Comparison of ENCODE assay signal across 22 cellular contexts in the genomic region with DNA sequence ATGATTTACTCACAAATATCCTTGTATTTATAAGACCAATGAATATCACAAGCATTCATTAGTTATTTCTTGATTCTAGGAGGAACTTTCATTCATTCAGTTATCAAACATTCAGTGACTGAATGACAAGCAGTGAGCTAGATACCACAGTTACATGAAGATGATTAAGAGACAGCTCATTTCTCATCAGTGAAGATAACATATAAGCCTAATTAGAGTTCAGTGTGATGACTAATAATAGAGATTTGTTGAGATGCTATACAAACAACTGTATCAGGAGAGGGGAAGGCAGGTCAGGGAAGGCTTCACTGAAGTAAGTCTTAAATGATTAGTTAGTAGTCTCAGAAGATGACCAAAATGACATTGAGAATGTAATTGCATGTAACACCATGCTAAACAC. TPM values are rescaled to one million over a fixed set of nuclear protein-coding genes. Genes with fewer than 3 reads are reported as not detected.
DNase-seq lines count a peak whose midpoint lies in the region; FAIRE-seq and TF ChIP-seq lines count a peak whose summit lies in the region.
"Had no signal": no experiment of that assay in that cellular context is flagged by ENCODE, and none has a peak within 500 bp of the region (broad histone marks: within the 10 kb centered on the region; RNA-seq: fewer than 3 reads in every experiment).

No MANE protein-coding gene starts in this region.

- no peak overlapping the region for H3K27ac ChIP-seq in astrocyte (ENCODE audit: low read depth, low read length)
- H3K27ac ChIP-seq in colonic mucosa, result no peak overlapping the region
- no peak overlapping the region for H3K27ac ChIP-seq in CD4-positive, alpha-beta memory T cell (ENCODE audit: low read depth, low read length)

- intact Hi-C loops in colonic mucosa (cut with DNase I), result loop anchor here (10.0 kb wide), 1 partner anchor 401 kb away; no protein-coding TSS in a partner anchor
- intact Hi-C loops in CD4-positive, alpha-beta memory T cell (cut with micrococcal nuclease), result no loop called here

- H3K27ac Mint-ChIP-seq in astrocyte (ENCODE audit: unreplicated experiment), result no peak overlapping the region
- no peak overlapping the region for H3K27ac Mint-ChIP-seq in CD4-positive, alpha-beta memory T cell

- H2AFZ ChIP-seq in astrocyte (ENCODE audit: low read depth, low read length), result no peak overlapping the region

- no peak overlapping the region for H3K4me3 ChIP-seq in astrocyte (ENCODE audit: insufficient read depth, low read depth, low read length)
- H3K4me3 ChIP-seq in colonic mucosa, result no peak overlapping the region
- H3K4me3 ChIP-seq in CD4-positive, alpha-beta memory T cell (ENCODE audit: low read length in 2 of 2), result no peak overlapping the region

- H3K36me3 ChIP-seq in astrocyte (ENCODE audit: insufficient read depth, low read length), result no peaks in the 10 kb centered on the region
- H3K36me3 ChIP-seq in colonic mucosa, result no peaks in the 10 kb centered on the region
- no peaks in the 10 kb centered on the region for H3K36me3 ChIP-seq in CD4-positive, alpha-beta memory T cell (ENCODE audit: insufficient read depth, low read length)

- peak; percentile 20 for FAIRE-seq in astrocyte (lab: Jason Lieb, UNC)

- no peak overlapping the region for H3K4me3 Mint-ChIP-seq in astrocyte (ENCODE audit: unreplicated experiment)
- no peak overlapping the region for H3K4me3 Mint-ChIP-seq in CD4-positive, alpha-beta memory T cell

- no peak for TF ChIP-seq CTCF in astrocyte (IDR thresholded peaks at IDR 0.05; ENCODE audit: insufficient read depth, low read depth, low read length)
- TF ChIP-seq CTCF in colonic mucosa (IDR thresholded peaks at IDR 0.05), result no peak

- no peaks in the 10 kb centered on the region for H3K27me3 Mint-ChIP-seq in astrocyte (ENCODE audit: low read depth, unreplicated experiment)
- H3K27me3 Mint-ChIP-seq in CD4-positive, alpha-beta memory T cell, result no peaks in the 10 kb centered on the region

- H4K20me1 ChIP-seq in astrocyte (ENCODE audit: insufficient read depth, low read length), result no peaks in the 10 kb centered on the region

- no peaks in the 10 kb centered on the region for H3K9me3 Mint-ChIP-seq in astrocyte (ENCODE audit: unreplicated experiment)
- H3K9me3 Mint-ChIP-seq in CD4-positive, alpha-beta memory T cell, result no peaks in the 10 kb centered on the region

- H3K4me1 ChIP-seq in astrocyte (ENCODE audit: insufficient read depth, low read length) (no peaks in the 10 kb centered on the region), colonic mucosa (no peaks in the 10 kb centered on the region)
- H3K4me1 ChIP-seq in CD4-positive, alpha-beta memory T cell (ENCODE audit: insufficient read depth, low read length), result no peaks in the 10 kb centered on the region

- no peaks in the 10 kb centered on the region for H3K36me3 Mint-ChIP-seq in astrocyte (ENCODE audit: low read depth, unreplicated experiment)
- H3K36me3 Mint-ChIP-seq in CD4-positive, alpha-beta memory T cell, result no peaks in the 10 kb centered on the region

- DNase-seq in ELR (ENCODE audit: low read depth) (peak; percentile 40), HCEC 1CT (peak; percentile 21), astrocyte (ENCODE audit: low read depth) (no peak), kidney tubule cell (ENCODE audit: low spot score) (peak; percentile 20), hypothalamus (lab: John Stamatoyannopoulos, UW) (no peak), colonic mucosa (no peak)
- no peak for DNase-seq in CD4-positive, alpha-beta memory T cell
- DNase-seq: ACHN; C1 segment of cervical spinal cord; DMS79 treated with DMSO at 0.1 percent for 48 hours; GOT3; KBM-7; MV-4-11; NCI-H1417; NCI-H187; NCI-H2107; NCI-H510A; NCI-H748 treated with DMSO at 0.1 percent for 48 hours; NK-92 treated with Interleukin-12 subunit alpha and Interleukin-12 subunit beta, amount 100 ng/mL, for 24 hours; RPMI8226; SHP77 treated with DMSO at 0.1 percent for 48 hours; SK-N-SH had no signal

- H3K9me3 ChIP-seq in astrocyte (ENCODE audit: insufficient read depth, low read depth, low read length) (no peaks in the 10 kb centered on the region), colonic mucosa (no peaks in the 10 kb centered on the region)
- H3K9me3 ChIP-seq in CD4-positive, alpha-beta memory T cell (ENCODE audit: control insufficient read depth in 1 of 2, low read length in 2 of 2), result no peaks in the 10 kb centered on the region
- H3K9me3 ChIP-seq: SK-N-SH had no signal

- H3K79me2 ChIP-seq in astrocyte (ENCODE audit: insufficient read depth, low read length), result no peaks in the 10 kb centered on the region

- POLR2A ChIA-PET in CD4-positive, alpha-beta memory T cell (lab: Charles Lee; ENCODE audit: partially characterized antibody), result interaction anchor here (0.6 kb wide), 1 partner anchor 24 kb away, joined by 3 read pairs; no protein-coding TSS in a partner anchor

- H3K4me1 Mint-ChIP-seq in astrocyte (ENCODE audit: low read depth, unreplicated experiment), result peaks cover 10% of the 10 kb centered on the region
- peaks cover 2 to 8% (median 4%) of the 10 kb centered on the region in 4 donors for H3K4me1 Mint-ChIP-seq in CD4-positive, alpha-beta memory T cell

- H3K9ac ChIP-seq in astrocyte (ENCODE audit: low read length) (no peak overlapping the region), colonic mucosa (ENCODE audit: low read depth in 2 of 2, low read length in 2 of 2) (no peak overlapping the region)
- H3K9ac ChIP-seq: SK-N-SH had no signal

- H3K27me3 ChIP-seq in astrocyte (ENCODE audit: insufficient read depth, low read length), result no peaks in the 10 kb centered on the region
- no peaks in the 10 kb centered on the region for H3K27me3 ChIP-seq in colonic mucosa
- H3K27me3 ChIP-seq in CD4-positive, alpha-beta memory T cell (ENCODE audit: insufficient read depth, low read length), result no peaks in the 10 kb centered on the region

- CTCF ChIA-PET in CD4-positive, alpha-beta memory T cell (lab: Charles Lee; ENCODE audit: partially characterized antibody), result interaction anchor here (1.2 to 2.4 kb wide), 3 partner anchors 10 to 403 kb away, joined by 4 to 6 read pairs (median 5); no protein-coding TSS in a partner anchor

- H3K4me2 ChIP-seq in astrocyte (ENCODE audit: low read length), result no peak overlapping the region
- H3K4me2 ChIP-seq: SK-N-SH had no signal

RNA-seq across cellular contexts. Expression of a gene that starts 14.6 kb away (rescaled TPM):
- not detected in 2 replicates for total RNA-seq in astrocyte
- total RNA-seq in colonic mucosa, result not detected
- not detected for total RNA-seq in CD4-positive, alpha-beta memory T cell
- polyA plus RNA-seq in CD4-positive, alpha-beta memory T cell, result not detected
- polyA plus RNA-seq: SK-N-SH had no signal

RNA-seq across cellular contexts. Expression of a gene that starts 38.0 kb away (rescaled TPM):
- total RNA-seq in astrocyte (17.8 and 19.5 TPM in 2 replicates), colonic mucosa (10 to 100 TPM; 20.5 to 24.1 TPM)
- 10 to 100 TPM; 48.9 to 49.2 TPM for total RNA-seq in CD4-positive, alpha-beta memory T cell
- polyA plus RNA-seq in CD4-positive, alpha-beta memory T cell, result 100 to 1,000 TPM; 109 to 132 TPM

Comparison
In these comparisons a context has a peak if more than half of its experiments do, and no peak if none do; other contexts are left out.
1. DNase-seq: peak in ELR (single experiment), HCEC 1CT (single experiment) and kidney tubule cell (single experiment); none in astrocyte (single experiment), hypothalamus (0 of 51), colonic mucosa (single experiment) and CD4-positive, alpha-beta memory T cell (0 of 5).